In the genomic region with DNA sequence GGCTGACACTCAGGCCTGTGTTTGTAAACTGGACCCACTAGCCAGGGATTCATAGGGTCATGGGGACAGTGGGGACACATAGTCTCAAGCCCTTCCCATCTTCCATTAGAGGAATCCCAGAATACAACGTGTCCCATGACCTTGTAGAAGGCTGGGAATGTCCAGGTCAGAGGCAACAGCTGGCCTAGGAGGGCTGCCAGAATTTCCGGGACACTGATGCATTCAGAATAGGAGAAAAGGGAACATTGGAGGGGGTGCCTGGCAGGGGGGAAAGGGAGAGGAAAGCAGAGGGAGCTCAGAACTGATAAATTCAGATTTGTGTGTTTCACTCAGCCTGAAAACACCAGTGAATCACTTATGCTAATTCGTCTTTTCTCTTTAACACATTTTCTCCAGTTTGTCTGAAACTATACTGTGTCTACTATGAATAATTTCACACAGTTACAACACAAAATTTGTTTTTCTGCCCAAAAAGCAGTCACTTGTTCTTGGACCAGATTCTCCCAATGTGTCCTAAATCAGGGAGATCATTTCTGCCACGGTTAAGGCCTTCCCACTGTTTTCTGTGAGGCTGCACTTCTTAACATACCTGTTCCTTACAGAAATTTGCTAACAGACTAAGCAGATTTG, we compare ENCODE assay signal across 19 cellular contexts. TPM values are rescaled to one million over a fixed set of nuclear protein-coding genes. Genes with fewer than 3 reads are reported as not detected.
DNase-seq lines count a peak whose midpoint lies in the region; ATAC-seq and TF ChIP-seq lines count a peak whose summit lies in the region.
"Had no signal": no experiment of that assay in that cellular context is flagged by ENCODE, and none has a peak within 500 bp of the region (broad histone marks: within the 10 kb centered on the region; RNA-seq: fewer than 3 reads in every experiment).

No MANE protein-coding gene starts in this region.

- H3K27ac ChIP-seq in esophagus squamous epithelium (peak overlapping the region in 3 of 4 donors; percentile 37 to 54 (median 45)), psoas muscle (no peak overlapping the region), uterus (no peak overlapping the region)
- H3K27ac ChIP-seq: BLaER1, colonic mucosa, KMS-11 had no signal

- H3K4me3 ChIP-seq in esophagus squamous epithelium (no peak overlapping the region), psoas muscle (no peak overlapping the region), uterus (no peak overlapping the region)
- H3K4me3 ChIP-seq: BLaER1, colonic mucosa had no signal

- no peaks in the 10 kb centered on the region for H3K36me3 ChIP-seq in esophagus squamous epithelium
- no peaks in the 10 kb centered on the region for H3K36me3 ChIP-seq in psoas muscle (ENCODE audit: insufficient read depth in 1 of 2, low read depth in 1 of 2)
- H3K36me3 ChIP-seq in uterus: no peaks in the 10 kb centered on the region
- H3K36me3 ChIP-seq: BLaER1, colonic mucosa had no signal

- H3K4me1 ChIP-seq in esophagus squamous epithelium (no peaks in the 10 kb centered on the region), psoas muscle (no peaks in the 10 kb centered on the region), uterus (no peaks in the 10 kb centered on the region)
- H3K4me1 ChIP-seq: colonic mucosa had no signal

- ATAC-seq in left lobe of liver (peak; percentile 85), psoas muscle (peak in 3 of 4 donors; percentile 42 to 73 (median 65))
- ATAC-seq: stimulated activated naive CD8-positive, alpha-beta T cell treated with anti-CD3 and anti-CD28 coated beads, Interleukin-15, Interleukin-2, amounts not matched to agents 100 U/mL and 50 U/mL, for 24 hours had no signal

- 52 to 53% methylated on average over 4 of the region's 4 CpGs for WGBS in esophagus squamous epithelium, 2 donors
- WGBS in psoas muscle, 3 donors: 16 to 32% (median 27%) methylated on average over 4 of the region's 4 CpGs

- H3K27me3 ChIP-seq in esophagus squamous epithelium: no peaks in the 10 kb centered on the region
- H3K27me3 ChIP-seq in psoas muscle (ENCODE audit: insufficient read depth in 3 of 3, low read length in 2 of 3): no peaks in the 10 kb centered on the region
- H3K27me3 ChIP-seq in uterus: no peaks in the 10 kb centered on the region
- H3K27me3 ChIP-seq: BLaER1, colonic mucosa had no signal

- intact Hi-C loops in esophagus squamous epithelium (cut with DNase I) (no loop called here), psoas muscle (cut with DNase I) (no loop called here), uterus (cut with DNase I; ENCODE audit: low total_unique reads) (no loop called here)

- peaks cover 0 to 3% (median 0%) of the 10 kb centered on the region in 3 donors for H3K9me3 ChIP-seq in esophagus squamous epithelium
- H3K9me3 ChIP-seq in psoas muscle: no peaks in the 10 kb centered on the region
- no peaks in the 10 kb centered on the region for H3K9me3 ChIP-seq in uterus
- H3K9me3 ChIP-seq: colonic mucosa had no signal

- TF ChIP-seq POLR2A in esophagus squamous epithelium (IDR thresholded peaks at IDR 0.05) (no peak), uterus (IDR thresholded peaks at IDR 0.05) (no peak)

- no peak for TF ChIP-seq CTCF in esophagus squamous epithelium (IDR thresholded peaks at IDR 0.05)
- no peak for TF ChIP-seq CTCF in psoas muscle (IDR thresholded peaks at IDR 0.05)
- no peak for TF ChIP-seq CTCF in uterus (IDR thresholded peaks at IDR 0.05)

- DNase-seq in esophagus squamous epithelium (lab: John Stamatoyannopoulos, UW) (no peak), left lobe of liver (ENCODE audit: low spot score) (peak; percentile 59), psoas muscle (peak; percentile 52 to 84), uterus (peak; percentile 63 to 73), SKM-1 (lab: John Stamatoyannopoulos, UW; ENCODE audit: unreplicated experiment) (no peak), ecto neural progenitor cell (ENCODE audit: low spot score) (no peak), amniotic stem cell (lab: John Stamatoyannopoulos, UW) (no peak)
- DNase-seq: activated B cell treated with CpG ODN at 0.5 μM for 24 hours; aorta; colonic mucosa; DMS153; erythroblast; NCI-H1105; NCI-H2171 treated with DMSO at 0.1 percent for 48 hours; stimulated activated naive CD8-positive, alpha-beta T cell treated with anti-CD3 and anti-CD28 coated beads, Interleukin-15, Interleukin-2, amounts not matched to agents 100 U/mL and 50 U/mL, for 24 hours had no signal

RNA-seq across cellular contexts. Expression of a gene that starts 35.4 kb away (rescaled TPM):
- total RNA-seq in esophagus squamous epithelium (1 to 10 TPM; 3.5 to 7.6 (median 5.4) TPM), left lobe of liver (2.1 TPM), psoas muscle (1 to 10 TPM in 3 of 4 donors, under 1 TPM in 1; 0.75 to 2.9 (median 1.6) TPM), uterus (10 to 100 TPM in 1 of 4 donors, 1 to 10 TPM in 3; 2.1 to 17.0 (median 4.9) TPM)
- 1 to 10 TPM in 1 of 3 donors, under 1 TPM in 2; 0.66 to 3.3 (median 0.78) TPM for polyA plus RNA-seq in psoas muscle
- total RNA-seq: activated B cell treated with CpG ODN at 0.5 μM for 24 hours; activated CD8-positive, alpha-beta memory T cell treated with anti-CD3 and anti-CD28 coated beads for 36 hours; T-helper 1 cell treated with Interleukin-12 subunit alpha and Interleukin-12 subunit beta and Interleukin-4 antibody, amounts not matched to agents 30 ng/mL and 1 ng/mL, for 36 hours had no signal

Comparison
In these comparisons a context has a peak if more than half of its experiments do, and no peak if none do; other contexts are left out.
1. DNase-seq: peak in left lobe of liver (single experiment), psoas muscle (2 of 2) and uterus (2 of 2); none in esophagus squamous epithelium (single experiment), SKM-1 (single experiment), ecto neural progenitor cell (single experiment) and amniotic stem cell (single experiment).
2. H3K27ac ChIP-seq: peak in esophagus squamous epithelium (3 of 4); none in psoas muscle (single experiment) and uterus (0 of 2).